ENCODE assay signal across 6 cellular contexts in the genomic region with DNA sequence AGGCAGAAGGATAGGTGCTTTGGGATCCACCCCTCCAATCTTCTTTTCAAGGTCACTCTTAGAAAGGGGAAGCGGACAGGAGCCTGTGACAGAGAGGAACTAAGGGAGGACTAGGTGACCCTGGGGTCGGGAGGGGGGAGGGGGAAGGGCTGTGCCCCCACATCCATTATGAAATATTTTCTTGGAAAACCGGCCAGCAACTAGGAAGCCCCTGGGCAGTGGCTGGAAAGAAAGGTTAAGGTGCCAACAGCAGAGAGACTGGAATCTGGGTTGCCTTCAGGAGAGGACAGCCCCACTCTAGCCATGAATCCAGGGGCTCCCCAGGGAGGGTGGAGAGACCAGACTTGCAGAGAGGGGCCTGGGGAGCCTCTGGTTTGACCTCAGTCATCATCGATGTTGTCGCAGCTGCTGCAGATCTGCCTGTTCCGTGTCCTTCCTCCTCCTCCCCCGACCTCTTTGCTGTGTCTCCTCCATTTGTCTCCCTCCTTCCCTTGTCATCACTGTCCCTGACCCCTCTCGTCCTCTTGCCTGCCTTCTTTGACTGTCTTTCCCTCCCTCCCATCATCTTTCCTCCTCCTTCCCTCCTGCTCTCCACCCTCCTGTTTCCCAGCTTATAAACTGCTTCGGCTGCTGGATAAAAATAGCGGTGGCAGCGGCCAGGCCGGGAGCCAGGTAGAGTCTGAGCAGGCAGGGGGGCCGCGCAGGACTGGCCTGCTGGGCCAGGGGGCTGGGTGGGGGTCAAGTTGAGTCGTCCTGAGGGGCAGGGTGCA. TPM values are rescaled to one million over a fixed set of nuclear protein-coding genes. Genes with fewer than 3 reads are reported as not detected.
DNase-seq lines count a peak whose midpoint lies in the region; ATAC-seq and TF ChIP-seq lines count a peak whose summit lies in the region.

No MANE protein-coding gene starts in this region.

- no peaks in the 10 kb centered on the region for H3K27me3 ChIP-seq in tibial artery

- H3K9me3 ChIP-seq in tibial artery: no peaks in the 10 kb centered on the region

- H3K27ac ChIP-seq in tibial artery: peak overlapping the region; percentile 97 to 99

- H3K4me3 ChIP-seq in tibial artery: peak overlapping the region; percentile 19 to 23

- intact Hi-C loops in left ventricle myocardium superior (cut with micrococcal nuclease): no loop called here
- intact Hi-C loops in tibial artery (cut with DNase I; ENCODE audit: low total_unique reads): no loop called here

- no peak for TF ChIP-seq CTCF in tibial artery (IDR thresholded peaks at IDR 0.05)

- peak; percentile 17 for DNase-seq in NCI-H2227 (lab: John Stamatoyannopoulos, UW; ENCODE audit: unreplicated experiment)
- no peak for DNase-seq in NCI-H2227 treated with DMSO at 0.1 percent for 48 hours (lab: John Stamatoyannopoulos, UW)
- peak; percentile 80 for DNase-seq in left ventricle myocardium superior
- no peak for DNase-seq in tibial artery
- DNase-seq in kidney tubule cell (ENCODE audit: low spot score): no peak
- DNase-seq in activated naive CD4-positive, alpha-beta T cell treated with Interleukin-2 at 50 U/mL for 16 hours: no peak

- H3K36me3 ChIP-seq in tibial artery: peaks cover 23 to 28% (median 27%) of the 10 kb centered on the region in 3 donors

- ATAC-seq in left ventricle myocardium superior: peak; percentile 53

- H3K4me1 ChIP-seq in tibial artery: peaks cover 0 to 88% (median 63%) of the 10 kb centered on the region in 4 donors

RNA-seq across cellular contexts. Expression of a gene that starts 3.2 kb away (rescaled TPM):
- total RNA-seq in left ventricle myocardium superior: 217 TPM

RNA-seq across cellular contexts. Expression of a gene that starts 9.8 kb away (rescaled TPM):
- total RNA-seq in left ventricle myocardium superior: 0.67 TPM

RNA-seq across cellular contexts. Expression of a gene that starts 20.3 kb away (rescaled TPM):
- 873 TPM for total RNA-seq in left ventricle myocardium superior

RNA-seq across cellular contexts. Expression of a gene that starts 30.8 kb away (rescaled TPM):
- 20.0 TPM for total RNA-seq in left ventricle myocardium superior

RNA-seq across cellular contexts. Expression of a gene that starts 38.8 kb away (rescaled TPM):
- 3.1 TPM for total RNA-seq in left ventricle myocardium superior

Comparison
In these comparisons a context has a peak if more than half of its experiments do, and no peak if none do; other contexts are left out.
1. DNase-seq: peak in NCI-H2227 (single experiment) and left ventricle myocardium superior (single experiment); none in NCI-H2227 treated with DMSO at 0.1 percent for 48 hours (single experiment), tibial artery (0 of 2), kidney tubule cell (single experiment) and activated naive CD4-positive, alpha-beta T cell treated with Interleukin-2 at 50 U/mL for 16 hours (single experiment).